Comparison of ENCODE assay signal across 1 cellular context in genomic region chr1:54993140-54993539, GRCh38.
TF ChIP-seq lines count a peak whose summit lies in the region.

No MANE protein-coding gene starts in this region.

TF ChIP-seq in HepG2, 621 proteins besides CTCF, POLR2A, EP300 and RAD21:
- TF ChIP-seq ZKSCAN1 (IDR thresholded peaks at IDR 0.05; ENCODE audit: low read length) (peak; percentile 57; the same call in 1 of the 2 replicates), ZNF484 (CRISPR knock-in tag; IDR thresholded peaks at IDR 0.05; ENCODE audit: borderline replicate concordance, low read depth) (no peak)
TF ChIP-seq in HepG2: peak in this region for 1.
